ENCODE assay signal across 8 cellular contexts in the genomic region with DNA sequence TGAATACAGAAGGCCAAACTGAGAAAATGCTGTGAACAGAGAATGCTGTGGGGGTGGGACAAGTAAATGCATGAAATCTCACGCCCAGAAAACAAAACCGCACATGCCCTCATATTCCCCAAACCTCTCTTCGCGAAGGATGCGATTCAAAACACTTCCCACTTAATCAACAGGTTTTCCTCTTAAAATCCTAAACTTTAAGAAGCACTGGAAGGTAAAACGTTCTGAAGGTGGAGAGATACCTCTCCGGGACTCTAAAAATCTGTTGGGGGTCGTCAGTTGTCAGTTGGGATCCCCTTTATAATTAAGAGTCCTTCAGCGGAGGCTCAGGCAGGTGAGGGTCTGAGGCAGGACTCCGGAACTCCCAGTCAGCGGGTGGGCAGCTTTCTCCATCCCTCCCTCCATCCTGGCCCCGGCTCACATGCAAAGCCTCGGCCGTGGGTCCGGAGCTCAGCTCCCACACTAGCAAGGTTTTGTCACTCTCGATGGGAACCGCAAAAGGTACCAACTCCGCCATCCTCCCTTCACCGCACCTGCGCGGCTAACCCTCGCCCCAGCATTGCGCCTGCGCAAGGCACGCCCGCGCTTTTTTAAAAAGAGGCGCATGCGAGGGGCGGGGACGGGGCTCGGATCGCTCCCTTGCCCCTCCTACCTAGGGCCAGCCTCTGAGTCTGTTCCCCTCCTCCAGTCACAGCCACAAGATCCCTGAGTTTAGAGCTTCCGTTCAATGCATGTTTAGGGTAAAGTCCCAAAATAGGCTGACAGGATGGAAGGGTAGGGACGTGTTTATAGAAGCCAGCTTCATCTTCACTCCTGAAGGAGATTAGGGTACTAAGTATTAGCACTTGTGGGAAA. TPM values are rescaled to one million over a fixed set of nuclear protein-coding genes. Genes with fewer than 3 reads are reported as not detected.
A peak's percentile ranks its signal among the peaks of the same experiment; 100 is the strongest.
DNase-seq lines count a peak whose midpoint lies in the region; ATAC-seq lines count a peak whose summit lies in the region.

A gene with protein sequence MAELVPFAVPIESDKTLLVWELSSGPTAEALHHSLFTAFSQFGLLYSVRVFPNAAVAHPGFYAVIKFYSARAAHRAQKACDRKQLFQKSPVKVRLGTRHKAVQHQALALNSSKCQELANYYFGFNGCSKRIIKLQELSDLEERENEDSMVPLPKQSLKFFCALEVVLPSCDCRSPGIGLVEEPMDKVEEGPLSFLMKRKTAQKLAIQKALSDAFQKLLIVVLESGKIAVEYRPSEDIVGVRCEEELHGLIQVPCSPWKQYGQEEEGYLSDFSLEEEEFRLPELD (minus strand): TSS at position 563 of the 855 bp plus-strand sequence. CDS start 46 bp downstream, at position 517.

- intact Hi-C loops in left colon (cut with DNase I, micrococcal nuclease) = no loop called here

- peak within 1 kb of the TSS; percentile 70 for H3K4me3 ChIP-seq in GM08714 (ENCODE audit: low read length)

- ATAC-seq in HG03108 (IDR thresholded peaks at IDR 0.05; ENCODE audit: unreplicated experiment) (peak; percentile 75), left colon (peak; percentile 98)

- DNase-seq in NCI-H226 (peak; percentile 60), left colon (peak; percentile 63 to 78), OCI-M2 (lab: John Stamatoyannopoulos, UW; ENCODE audit: unreplicated experiment) (no peak)
- DNase-seq in activated CD4-positive, CD25-positive, alpha-beta regulatory T cell treated with anti-CD3 and anti-CD28 coated beads, Interleukin-2, amount 50 U/mL, for 16 hours (ENCODE audit: low read depth, low spot score) = peak; percentile 50
- DNase-seq in central memory CD4-positive, alpha-beta T cell = peak; percentile 69
- peak; percentile 57 for DNase-seq in stimulated activated CD4-positive, alpha-beta T cell treated with anti-CD3 and anti-CD28 coated beads, Interleukin-2, amount 100 ng/mL, for 4 hours (ENCODE audit: low read depth)

RNA-seq across cellular contexts. Expression of the gene that starts here (rescaled TPM):
- 1 to 10 TPM in 1 of 2 donors, under 1 TPM in 1; 0.36 to 2.1 TPM for total RNA-seq in left colon
